In the genomic region with DNA sequence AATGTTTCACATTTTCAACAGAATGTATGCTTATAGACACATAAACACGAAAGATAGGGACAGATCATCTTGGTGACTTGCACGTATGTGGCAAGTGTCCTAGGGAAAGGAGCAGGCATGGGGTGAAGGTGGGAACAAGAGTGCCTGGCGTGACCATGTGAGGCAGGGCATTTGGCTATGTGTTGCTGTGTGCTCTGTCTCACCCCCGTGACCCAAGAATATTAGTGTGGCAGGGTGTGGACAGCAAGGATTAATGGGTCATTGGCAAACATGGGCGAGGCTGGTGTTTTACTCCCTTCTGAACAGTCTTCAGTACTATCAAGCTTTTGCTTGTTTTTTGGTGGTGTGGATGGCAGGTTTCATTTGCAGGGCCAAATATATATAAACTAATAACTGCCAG, we compare ENCODE assay signal across 1 cellular context.
TF ChIP-seq lines count a peak whose summit lies in the region.

No MANE protein-coding gene starts in this region.

TF ChIP-seq in HCT116, 20 proteins besides CTCF, POLR2A, EP300 and RAD21 (continued from another document):
- TF ChIP-seq, protein P1, sequence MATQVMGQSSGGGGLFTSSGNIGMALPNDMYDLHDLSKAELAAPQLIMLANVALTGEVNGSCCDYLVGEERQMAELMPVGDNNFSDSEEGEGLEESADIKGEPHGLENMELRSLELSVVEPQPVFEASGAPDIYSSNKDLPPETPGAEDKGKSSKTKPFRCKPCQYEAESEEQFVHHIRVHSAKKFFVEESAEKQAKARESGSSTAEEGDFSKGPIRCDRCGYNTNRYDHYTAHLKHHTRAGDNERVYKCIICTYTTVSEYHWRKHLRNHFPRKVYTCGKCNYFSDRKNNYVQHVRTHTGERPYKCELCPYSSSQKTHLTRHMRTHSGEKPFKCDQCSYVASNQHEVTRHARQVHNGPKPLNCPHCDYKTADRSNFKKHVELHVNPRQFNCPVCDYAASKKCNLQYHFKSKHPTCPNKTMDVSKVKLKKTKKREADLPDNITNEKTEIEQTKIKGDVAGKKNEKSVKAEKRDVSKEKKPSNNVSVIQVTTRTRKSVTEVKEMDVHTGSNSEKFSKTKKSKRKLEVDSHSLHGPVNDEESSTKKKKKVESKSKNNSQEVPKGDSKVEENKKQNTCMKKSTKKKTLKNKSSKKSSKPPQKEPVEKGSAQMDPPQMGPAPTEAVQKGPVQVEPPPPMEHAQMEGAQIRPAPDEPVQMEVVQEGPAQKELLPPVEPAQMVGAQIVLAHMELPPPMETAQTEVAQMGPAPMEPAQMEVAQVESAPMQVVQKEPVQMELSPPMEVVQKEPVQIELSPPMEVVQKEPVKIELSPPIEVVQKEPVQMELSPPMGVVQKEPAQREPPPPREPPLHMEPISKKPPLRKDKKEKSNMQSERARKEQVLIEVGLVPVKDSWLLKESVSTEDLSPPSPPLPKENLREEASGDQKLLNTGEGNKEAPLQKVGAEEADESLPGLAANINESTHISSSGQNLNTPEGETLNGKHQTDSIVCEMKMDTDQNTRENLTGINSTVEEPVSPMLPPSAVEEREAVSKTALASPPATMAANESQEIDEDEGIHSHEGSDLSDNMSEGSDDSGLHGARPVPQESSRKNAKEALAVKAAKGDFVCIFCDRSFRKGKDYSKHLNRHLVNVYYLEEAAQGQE (IDR thresholded peaks at IDR 0.05; ENCODE audit: low read depth), result no peak
- TF ChIP-seq SRF (IDR thresholded peaks at IDR 0.05; ENCODE audit: low read depth) (no peak), SP1 (IDR thresholded peaks at IDR 0.05; ENCODE audit: low read depth) (no peak), EZH2 (IDR thresholded peaks at IDR 0.05) (no peak), CBX3 (IDR thresholded peaks at IDR 0.05; ENCODE audit: low read depth) (no peak), EGR1 (IDR thresholded peaks at IDR 0.05; ENCODE audit: low read depth) (no peak), ZFX (IDR thresholded peaks at IDR 0.05) (no peak), POLR2AphosphoS5 (IDR thresholded peaks at IDR 0.05; ENCODE audit: low read depth, low read length) (no peak), ELF1 (IDR thresholded peaks at IDR 0.05; ENCODE audit: borderline replicate concordance, low read depth) (no peak), JUND (IDR thresholded peaks at IDR 0.05) (no peak)
- TF ChIP-seq, protein P2, sequence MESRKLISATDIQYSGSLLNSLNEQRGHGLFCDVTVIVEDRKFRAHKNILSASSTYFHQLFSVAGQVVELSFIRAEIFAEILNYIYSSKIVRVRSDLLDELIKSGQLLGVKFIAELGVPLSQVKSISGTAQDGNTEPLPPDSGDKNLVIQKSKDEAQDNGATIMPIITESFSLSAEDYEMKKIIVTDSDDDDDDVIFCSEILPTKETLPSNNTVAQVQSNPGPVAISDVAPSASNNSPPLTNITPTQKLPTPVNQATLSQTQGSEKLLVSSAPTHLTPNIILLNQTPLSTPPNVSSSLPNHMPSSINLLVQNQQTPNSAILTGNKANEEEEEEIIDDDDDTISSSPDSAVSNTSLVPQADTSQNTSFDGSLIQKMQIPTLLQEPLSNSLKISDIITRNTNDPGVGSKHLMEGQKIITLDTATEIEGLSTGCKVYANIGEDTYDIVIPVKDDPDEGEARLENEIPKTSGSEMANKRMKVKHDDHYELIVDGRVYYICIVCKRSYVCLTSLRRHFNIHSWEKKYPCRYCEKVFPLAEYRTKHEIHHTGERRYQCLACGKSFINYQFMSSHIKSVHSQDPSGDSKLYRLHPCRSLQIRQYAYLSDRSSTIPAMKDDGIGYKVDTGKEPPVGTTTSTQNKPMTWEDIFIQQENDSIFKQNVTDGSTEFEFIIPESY (IDR thresholded peaks at IDR 0.05; ENCODE audit: extremely low read depth, insufficient replicate concordance, low read length), result no peak
